ENCODE assay signal across 2 cellular contexts in the genomic region with DNA sequence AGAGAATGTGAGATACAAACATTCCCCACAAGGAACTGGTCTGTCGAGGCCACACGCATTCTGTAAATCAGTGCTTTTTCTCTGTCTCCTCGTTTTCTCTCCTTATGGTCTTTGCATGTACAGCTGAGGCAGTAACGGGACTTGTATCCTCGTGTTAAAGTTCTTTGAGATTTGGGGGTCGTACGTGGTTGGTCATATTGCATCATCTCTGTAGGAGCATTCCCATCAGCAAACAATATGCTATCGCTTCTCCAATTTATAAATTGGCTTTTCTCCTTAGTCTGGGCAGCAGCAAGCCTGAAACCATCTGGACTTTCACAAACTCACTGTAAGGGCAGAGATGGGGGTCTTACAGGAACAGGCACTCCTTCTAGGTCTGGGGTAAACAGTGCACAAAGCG.
TF ChIP-seq lines count a peak whose summit lies in the region.

No MANE protein-coding gene starts in this region.

TF ChIP-seq in HepG2, 621 proteins besides CTCF, POLR2A, EP300 and RAD21:
- TF ChIP-seq CEBPB (IDR thresholded peaks at IDR 0.05; ENCODE audit: borderline replicate concordance, low read depth, low read length) (0 out of 2 replicates have a peak, but pooled peaks have one; percentile 35), ZNF460 (CRISPR knock-in tag; IDR thresholded peaks at IDR 0.05; ENCODE audit: borderline replicate concordance) (no peak), SALL2 (CRISPR knock-in tag; IDR thresholded peaks at IDR 0.05) (no peak), ATF7 (IDR thresholded peaks at IDR 0.05) (peak; percentile 52; the same call in 1 of the 2 replicates), ATF7 (CRISPR knock-in tag; IDR thresholded peaks at IDR 0.05) (no peak), TBX3 (IDR thresholded peaks at IDR 0.05; ENCODE audit: borderline replicate concordance) (no peak)

TF ChIP-seq in K562, 482 proteins besides CTCF, POLR2A, EP300 and RAD21:
- TF ChIP-seq CEBPG (CRISPR knock-in tag; IDR thresholded peaks at IDR 0.05) (no peak), CEBPG (tag; conservative IDR thresholded peaks at IDR 0.05 in 1 of 2, IDR thresholded peaks at IDR 0.05 in 1 of 2) (peak; percentile 62 to 76), POLR2AphosphoS5 (IDR thresholded peaks at IDR 0.05; ENCODE audit: control insufficient read depth, insufficient read depth, low read depth, low read length) (no peak), CEBPB (tag; IDR thresholded peaks at IDR 0.05) (peak; percentile 40), RBM14 (IDR thresholded peaks at IDR 0.05; ENCODE audit: borderline replicate concordance, insufficient read depth, low read depth, low read length) (no peak), KDM5B (IDR thresholded peaks at IDR 0.05; ENCODE audit: insufficient replicate concordance, low read depth, low read length) (no peak), TAF9B (IDR thresholded peaks at IDR 0.05; ENCODE audit: partially characterized antibody) (no peak), ZNF717 (CRISPR knock-in tag; IDR thresholded peaks at IDR 0.05) (no peak), PHB (CRISPR knock-in tag; IDR thresholded peaks at IDR 0.05) (no peak), SMAD1 (IDR thresholded peaks at IDR 0.05; ENCODE audit: low read depth, low read length, partially characterized antibody) (no peak), GATAD2A (IDR thresholded peaks at IDR 0.05) (no peak), ZFPM2 (CRISPR knock-in tag; IDR thresholded peaks at IDR 0.05) (no peak), SIX5 (IDR thresholded peaks at IDR 0.05; ENCODE audit: borderline replicate concordance in 1 of 2, insufficient read depth in 1 of 2, low read depth in 1 of 2, low read length in 2 of 2) (no peak)
- TF ChIP-seq, protein P1, sequence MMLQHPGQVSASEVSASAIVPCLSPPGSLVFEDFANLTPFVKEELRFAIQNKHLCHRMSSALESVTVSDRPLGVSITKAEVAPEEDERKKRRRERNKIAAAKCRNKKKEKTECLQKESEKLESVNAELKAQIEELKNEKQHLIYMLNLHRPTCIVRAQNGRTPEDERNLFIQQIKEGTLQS (IDR thresholded peaks at IDR 0.05), result peak; percentile 63
- TF ChIP-seq, protein P1 (CRISPR knock-in tag; conservative IDR thresholded peaks at IDR 0.05), result no peak
- TF ChIP-seq, protein P2, sequence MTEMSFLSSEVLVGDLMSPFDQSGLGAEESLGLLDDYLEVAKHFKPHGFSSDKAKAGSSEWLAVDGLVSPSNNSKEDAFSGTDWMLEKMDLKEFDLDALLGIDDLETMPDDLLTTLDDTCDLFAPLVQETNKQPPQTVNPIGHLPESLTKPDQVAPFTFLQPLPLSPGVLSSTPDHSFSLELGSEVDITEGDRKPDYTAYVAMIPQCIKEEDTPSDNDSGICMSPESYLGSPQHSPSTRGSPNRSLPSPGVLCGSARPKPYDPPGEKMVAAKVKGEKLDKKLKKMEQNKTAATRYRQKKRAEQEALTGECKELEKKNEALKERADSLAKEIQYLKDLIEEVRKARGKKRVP (CRISPR knock-in tag; IDR thresholded peaks at IDR 0.05), result 0 out of 2 replicates have a peak, but pooled peaks have one; percentile 35
- TF ChIP-seq, protein P3, sequence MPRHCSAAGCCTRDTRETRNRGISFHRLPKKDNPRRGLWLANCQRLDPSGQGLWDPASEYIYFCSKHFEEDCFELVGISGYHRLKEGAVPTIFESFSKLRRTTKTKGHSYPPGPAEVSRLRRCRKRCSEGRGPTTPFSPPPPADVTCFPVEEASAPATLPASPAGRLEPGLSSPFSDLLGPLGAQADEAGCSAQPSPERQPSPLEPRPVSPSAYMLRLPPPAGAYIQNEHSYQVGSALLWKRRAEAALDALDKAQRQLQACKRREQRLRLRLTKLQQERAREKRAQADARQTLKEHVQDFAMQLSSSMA (CRISPR knock-in tag; IDR thresholded peaks at IDR 0.05), result no peak
TF ChIP-seq in K562: peak in this region for 4.
